ENCODE assay signal across 13 cellular contexts in genomic region chr1:12477301-12477700, GRCh38.
DNase-seq lines count a peak whose midpoint lies in the region; ATAC-seq and TF ChIP-seq lines count a peak whose summit lies in the region.
"Had no signal": no experiment of that assay in that cellular context is flagged by ENCODE, and none has a peak within 500 bp of the region (broad histone marks: within the 10 kb centered on the region; RNA-seq: fewer than 3 reads in every experiment).

No MANE protein-coding gene starts in this region.

- DNase-seq in NCI-H1092 treated with DMSO at 0.1 percent for 48 hours (lab: John Stamatoyannopoulos, UW) (peak; percentile 27), NCI-H1092 (lab: John Stamatoyannopoulos, UW) (no peak), WTC11 (ENCODE audit: low spot score) (no peak), left lung (no peak), GM19238 (ENCODE audit: insufficient read length, low spot score) (no peak)
- DNase-seq in stimulated activated naive B cell treated with anti-CD40 and anti-IgM and Interleukin-4, amounts not matched to agents 10 μg/mL and 1 μg/mL and 100 μg/mL, for 72 hours: no peak
- DNase-seq: activated CD4-positive, CD25-positive, alpha-beta regulatory T cell; activated naive CD4-positive, alpha-beta T cell; endodermal cell; NCI-H1436 treated with DMSO at 0.1 percent for 48 hours; occipital lobe had no signal

- peaks cover 20% of the 10 kb centered on the region for H3K4me1 Mint-ChIP-seq in WTC11
- H3K4me1 Mint-ChIP-seq in stimulated activated naive B cell treated with anti-CD40 and anti-IgM and Interleukin-4, amounts not matched to agents 10 μg/mL and 1 μg/mL and 100 μg/mL, for 72 hours: peaks cover 64 to 100% of the 10 kb centered on the region in 2 donors

- intact Hi-C loops in left lung (cut with DNase I): no loop called here

- CTCF ChIA-PET in WTC11 (lab: Charles Lee): no interaction called here

- H3K27ac ChIP-seq in left lung: peak overlapping the region; percentile 54 to 80

- peaks cover 24% of the 10 kb centered on the region for H3K36me3 Mint-ChIP-seq in WTC11
- peaks cover 30 to 63% of the 10 kb centered on the region in 2 donors for H3K36me3 Mint-ChIP-seq in stimulated activated naive B cell treated with anti-CD40 and anti-IgM and Interleukin-4, amounts not matched to agents 10 μg/mL and 1 μg/mL and 100 μg/mL, for 72 hours

- ATAC-seq in WTC11 (no peak), left lung (no peak), GM21526 (IDR thresholded peaks at IDR 0.05; ENCODE audit: low FRiP score, unreplicated experiment) (no peak), GM21576 (IDR thresholded peaks at IDR 0.05; ENCODE audit: unreplicated experiment) (no peak)
- ATAC-seq in stimulated activated naive B cell treated with anti-CD40 and anti-IgM and Interleukin-4, amounts not matched to agents 10 μg/mL and 1 μg/mL and 100 μg/mL, for 72 hours (replicated peaks): no peak

- no peaks in the 10 kb centered on the region for H3K27me3 Mint-ChIP-seq in WTC11 (ENCODE audit: low read depth)
- H3K27me3 Mint-ChIP-seq in stimulated activated naive B cell treated with anti-CD40 and anti-IgM and Interleukin-4, amounts not matched to agents 10 μg/mL and 1 μg/mL and 100 μg/mL, for 72 hours: no peaks in the 10 kb centered on the region

- peaks cover 67 to 81% of the 10 kb centered on the region in 2 donors for H3K4me1 ChIP-seq in left lung

- H3K9me3 Mint-ChIP-seq in WTC11: peaks cover 24% of the 10 kb centered on the region
- no peaks in the 10 kb centered on the region for H3K9me3 Mint-ChIP-seq in stimulated activated naive B cell treated with anti-CD40 and anti-IgM and Interleukin-4, amounts not matched to agents 10 μg/mL and 1 μg/mL and 100 μg/mL, for 72 hours

- no peaks in the 10 kb centered on the region for H3K9me3 ChIP-seq in left lung

- peak overlapping the region; percentile 48; the same call in 1 of the 2 replicates for H3K27ac Mint-ChIP-seq in WTC11
- H3K27ac Mint-ChIP-seq in stimulated activated naive B cell treated with anti-CD40 and anti-IgM and Interleukin-4, amounts not matched to agents 10 μg/mL and 1 μg/mL and 100 μg/mL, for 72 hours: peak overlapping the region; percentile 95

- H3K36me3 ChIP-seq in left lung: no peaks in the 10 kb centered on the region

- POLR2A ChIA-PET in WTC11 (lab: Charles Lee): no interaction called here

- H3K4me3 ChIP-seq in left lung: no peak overlapping the region

- no peak overlapping the region for H3K4me3 Mint-ChIP-seq in WTC11
- H3K4me3 Mint-ChIP-seq in stimulated activated naive B cell treated with anti-CD40 and anti-IgM and Interleukin-4, amounts not matched to agents 10 μg/mL and 1 μg/mL and 100 μg/mL, for 72 hours: peak overlapping the region in 1 of 2 donors; percentile 11
- H3K4me3 Mint-ChIP-seq: endodermal cell had no signal

- no peaks in the 10 kb centered on the region for H3K27me3 ChIP-seq in left lung

- TF ChIP-seq CTCF in WTC11 (IDR thresholded peaks at IDR 0.05): no peak
- TF ChIP-seq CTCF in left lung (IDR thresholded peaks at IDR 0.05): no peak

TF ChIP-seq in WTC11, 78 proteins besides CTCF, POLR2A, EP300 and RAD21:
- TF ChIP-seq ETV6 (CRISPR knock-in tag; IDR thresholded peaks at IDR 0.05): no peak
- TF ChIP-seq GRHL2 (CRISPR knock-in tag; IDR thresholded peaks at IDR 0.05; ENCODE audit: insufficient replicate concordance, severe bottlenecking): no peak
- TF ChIP-seq ZNF219 (CRISPR knock-in tag; IDR thresholded peaks at IDR 0.05; ENCODE audit: borderline replicate concordance): no peak
- TF ChIP-seq ZNF138 (CRISPR knock-in tag; conservative IDR thresholded peaks at IDR 0.05): no peak
- no peak for TF ChIP-seq GABPB1 (CRISPR knock-in tag; IDR thresholded peaks at IDR 0.05)
- TF ChIP-seq EMX1 (CRISPR knock-in tag; IDR thresholded peaks at IDR 0.05): no peak
- no peak for TF ChIP-seq TP53 (CRISPR knock-in tag; IDR thresholded peaks at IDR 0.05)
